In the genomic region with DNA sequence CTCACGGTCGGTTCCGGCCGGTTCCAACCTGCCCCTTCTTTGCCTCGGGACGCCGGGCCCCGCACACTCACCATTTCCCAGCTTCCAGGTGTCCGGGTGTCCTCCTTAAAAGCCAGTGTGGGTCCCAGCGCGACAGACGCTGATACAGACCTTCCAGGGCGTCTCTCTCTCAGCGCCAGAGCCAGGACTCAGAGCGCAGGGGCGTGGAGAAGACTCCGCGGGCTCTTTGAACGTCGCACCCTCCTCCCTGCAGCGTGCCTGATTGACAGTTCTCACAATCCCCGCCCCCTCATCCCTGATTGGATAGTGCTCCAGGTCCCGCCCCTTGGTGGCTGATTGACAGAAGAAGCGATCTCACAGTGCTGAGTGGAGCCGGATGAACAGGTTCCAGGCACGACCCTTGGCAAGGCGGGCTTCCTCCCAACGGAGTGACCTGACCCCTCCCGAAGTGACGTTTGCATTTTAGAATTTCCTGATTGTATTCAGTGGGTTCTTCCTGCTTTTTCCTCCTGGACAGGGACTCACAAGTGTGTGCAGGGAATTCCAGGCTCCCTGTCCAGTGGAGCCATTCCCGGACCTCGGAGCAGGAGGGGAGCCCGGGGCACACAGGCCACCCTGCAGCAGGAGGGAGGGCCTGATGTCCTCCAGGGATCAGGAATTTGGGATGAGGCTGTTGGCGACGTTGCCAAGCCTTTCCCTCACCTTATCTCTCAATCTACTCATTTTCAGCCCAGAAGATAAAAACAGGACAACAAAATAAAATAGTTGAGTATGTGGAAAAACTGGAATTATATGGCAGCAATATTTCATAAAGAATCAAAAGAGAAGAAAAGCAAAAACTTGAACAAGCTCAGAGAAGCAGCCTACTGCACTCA, we compare ENCODE assay signal across 8 cellular contexts. TPM values are rescaled to one million over a fixed set of nuclear protein-coding genes. Genes with fewer than 3 reads are reported as not detected.
DNase-seq lines count a peak whose midpoint lies in the region; ATAC-seq, FAIRE-seq and TF ChIP-seq lines count a peak whose summit lies in the region.

A gene (minus strand): TSS at position 201 of the 875 bp plus-strand sequence. CDS start 127 bp downstream, at position 74.

- TF ChIP-seq POLR2A in GM12891 (IDR thresholded peaks at IDR 0.05; ENCODE audit: low read depth, low read length) (no peak), adrenal gland (IDR thresholded peaks at IDR 0.05) (peak; percentile 28 to 92), heart left ventricle (IDR thresholded peaks at IDR 0.05) (peak in 1 of 2 donors; percentile 85), transverse colon (IDR thresholded peaks at IDR 0.05) (peak; percentile 96)

- 0 to 1% (median 0%) methylated on average over 19 to 35 of the region's 35 CpGs for WGBS in adrenal gland, 4 donors
- WGBS in heart left ventricle, 4 donors = 0 to 1% (median 1%) methylated on average over 25 to 35 of the region's 35 CpGs
- no CpG with 5 or more reads among the region's 35 CpGs for WGBS in trophoblast cell (ENCODE audit: extremely low coverage, insufficient coverage, insufficient read length)
- WGBS in transverse colon (ENCODE audit: low coverage in 1 of 2), 2 donors = 0% methylated on average over 34 of the region's 35 CpGs; no CpG with 5 or more reads in 1 of the 2 donors

- TF ChIP-seq EP300 in transverse colon (IDR thresholded peaks at IDR 0.05; ENCODE audit: low read depth) = no peak

- H3K14ac ChIP-seq in trophoblast cell (ENCODE audit: low read length) = peak within 1 kb of the TSS; percentile 98

- H3K4me2 ChIP-seq in trophoblast cell (ENCODE audit: low read length) = peak within 1 kb of the TSS; percentile 82

- peak within 1 kb of the TSS; percentile 63 for H2BK12ac ChIP-seq in trophoblast cell (ENCODE audit: low read length)

- TF ChIP-seq CTCF in adrenal gland (IDR thresholded peaks at IDR 0.05) (no peak), heart left ventricle (IDR thresholded peaks at IDR 0.05) (peak in 1 of 12 donors; percentile 9), transverse colon (IDR thresholded peaks at IDR 0.05) (peak in 1 of 5 experiments; percentile 1)

- in situ Hi-C loops in transverse colon (cut with MboI; ENCODE audit: low pct_ligation_motif_present in 1 of 4, low pct_unique_long_range_greater_than_20kb in 1 of 4, low sequenced_read_pairs in 3 of 4) = no loop called here

- peak within 1 kb of the TSS; percentile 89 for H2BK5ac ChIP-seq in trophoblast cell (ENCODE audit: low read depth, low read length, poor library complexity)

- peak within 1 kb of the TSS; percentile 85 for H2BK120ac ChIP-seq in trophoblast cell (ENCODE audit: insufficient read depth, low read length, poor library complexity)

- peak within 1 kb of the TSS; percentile 91 for H4K91ac ChIP-seq in trophoblast cell (ENCODE audit: low read depth, low read length)

- H3K9me3 ChIP-seq in adrenal gland (replicated peaks in 1 of 3) (no peaks in the 10 kb centered on the region), heart left ventricle (no peaks in the 10 kb centered on the region), trophoblast cell (ENCODE audit: insufficient read depth, low read depth, low read length) (no peaks in the 10 kb centered on the region), transverse colon (no peaks in the 10 kb centered on the region)

- no peak within 1 kb of the TSS for H3K23ac ChIP-seq in trophoblast cell (ENCODE audit: low read length)

- peak within 1 kb of the TSS; percentile 89 for H3K18ac ChIP-seq in trophoblast cell (ENCODE audit: low read length)

- H3K36me3 ChIP-seq in adrenal gland (replicated peaks in 1 of 2) (no peaks in the 10 kb centered on the region), heart left ventricle (no peaks in the 10 kb centered on the region), trophoblast cell (ENCODE audit: control insufficient read depth in 1 of 2, insufficient read depth in 2 of 2, low read length in 2 of 2) (no peaks in the 10 kb centered on the region), transverse colon (no peaks in the 10 kb centered on the region)

- H2AK5ac ChIP-seq in trophoblast cell (ENCODE audit: low read length) = peak within 1 kb of the TSS; percentile 73

- peak within 1 kb of the TSS; percentile 87 for H3K4ac ChIP-seq in trophoblast cell (ENCODE audit: low read depth, low read length)

- peaks cover 10% of the 10 kb centered on the region for H3K79me2 ChIP-seq in trophoblast cell (ENCODE audit: control insufficient read depth, insufficient read depth, low read length, poor library complexity)

- peak within 1 kb of the TSS; percentile 86 for H2AFZ ChIP-seq in trophoblast cell (ENCODE audit: insufficient read depth, low read length, poor library complexity)

- peak within 1 kb of the TSS; percentile 96 for H4K12ac ChIP-seq in trophoblast cell (ENCODE audit: low read depth, low read length)

- H3K79me1 ChIP-seq in trophoblast cell (ENCODE audit: low read length) = peaks cover 16% of the 10 kb centered on the region

- FAIRE-seq in GM12891 (lab: Jason Lieb, UNC) = peak; percentile 97

- intact Hi-C loops in adrenal gland (cut with DNase I) (no loop called here), heart left ventricle (cut with DNase I) (loop anchor here in 7 of 10 donors (1.0 to 5.0 kb wide), 5 partner anchors 28 to 60 kb away; a partner anchor contains a TSS), transverse colon (cut with DNase I; ENCODE audit: low total_unique reads) (no loop called here)

- ATAC-seq in HG02763 (IDR thresholded peaks at IDR 0.05; ENCODE audit: unreplicated experiment) = peak; percentile 93
- ATAC-seq in heart left ventricle = peak; percentile 99 to 100 (median 100)

- peak within 1 kb of the TSS; percentile 87 for H3K9ac ChIP-seq in trophoblast cell (ENCODE audit: low read length)

- H3K4me3 ChIP-seq in adrenal gland = peak within 1 kb of the TSS; percentile 27 to 98 (median 78)
- peak within 1 kb of the TSS; percentile 79 to 100 (median 92) for H3K4me3 ChIP-seq in heart left ventricle
- H3K4me3 ChIP-seq in trophoblast cell (ENCODE audit: low read depth, low read length) = peak within 1 kb of the TSS; percentile 85
- peak within 1 kb of the TSS; percentile 49 to 98 (median 94) for H3K4me3 ChIP-seq in transverse colon

- peak; percentile 80 for DNase-seq in GM12891 (ENCODE audit: insufficient read length, low spot score)
- peak; percentile 95 to 100 (median 99) for DNase-seq in NCI-H1417 (lab: John Stamatoyannopoulos, UW)
- peak; percentile 98 for DNase-seq in SW480 (ENCODE audit: low spot score)
- peak; percentile 99 to 100 (median 100) for DNase-seq in adrenal gland
- DNase-seq in heart left ventricle = peak; percentile 98 to 99 (median 99)
- peak; percentile 100 for DNase-seq in trophoblast cell
- DNase-seq in transverse colon = peak; percentile 100

- H3K4me1 ChIP-seq in adrenal gland (replicated peaks in 1 of 2) = peaks cover 7 to 25% of the 10 kb centered on the region in 2 donors
- peaks cover 0 to 27% (median 20%) of the 10 kb centered on the region in 12 donors for H3K4me1 ChIP-seq in heart left ventricle
- peaks cover 4 to 5% of the 10 kb centered on the region in 2 experiments for H3K4me1 ChIP-seq in trophoblast cell (ENCODE audit: control insufficient read depth in 1 of 2, insufficient read depth in 2 of 2, low read length in 2 of 2)
- peaks cover 0 to 31% (median 17%) of the 10 kb centered on the region in 4 donors for H3K4me1 ChIP-seq in transverse colon

- H4K8ac ChIP-seq in trophoblast cell (ENCODE audit: low read depth, low read length) = peak within 1 kb of the TSS; percentile 98

- H3K27me3 ChIP-seq in adrenal gland (no peaks in the 10 kb centered on the region), heart left ventricle (no peaks in the 10 kb centered on the region), trophoblast cell (ENCODE audit: insufficient read depth, low read length) (no peaks in the 10 kb centered on the region), transverse colon (no peaks in the 10 kb centered on the region)

- H3K27ac ChIP-seq in adrenal gland (peak within 1 kb of the TSS; percentile 74 to 90 (median 82)), heart left ventricle (peak within 1 kb of the TSS; percentile 77 to 96 (median 92)), trophoblast cell (ENCODE audit: low read depth, low read length) (peak within 1 kb of the TSS; percentile 96), transverse colon (peak within 1 kb of the TSS; percentile 93 to 99 (median 96))

TF ChIP-seq in GM12891, 5 proteins besides CTCF, POLR2A, EP300 and RAD21:
- TF ChIP-seq SPI1 (IDR thresholded peaks at IDR 0.05; ENCODE audit: low read depth, low read length) (no peak), PAX5 (IDR thresholded peaks at IDR 0.05; ENCODE audit: insufficient read depth, low read length, severe bottlenecking) (no peak), POLR2AphosphoS5 (IDR thresholded peaks at IDR 0.05; ENCODE audit: low read depth, low read length) (no peak), TAF1 (IDR thresholded peaks at IDR 0.05; ENCODE audit: low read depth, low read length) (no peak), POU2F2 (IDR thresholded peaks at IDR 0.05; ENCODE audit: low read depth, low read length) (no peak)

RNA-seq across cellular contexts. Expression of the gene that starts here (rescaled TPM):
- polyA plus RNA-seq in GM12891 (2012; ENCODE audit: low read depth, missing spikeins) = 0.69 TPM
- total RNA-seq in adrenal gland = 1 to 10 TPM; 2.6 to 9.1 (median 4.1) TPM
- 1 to 10 TPM; 2.8 to 4.7 (median 3.6) TPM for polyA plus RNA-seq in adrenal gland
- total RNA-seq in heart left ventricle = 1 to 10 TPM; 2.6 to 5.2 (median 4.0) TPM
- polyA plus RNA-seq in heart left ventricle = 1 to 10 TPM; 1.6 to 2.2 TPM
- polyA plus RNA-seq in trophoblast cell (2013) = 18.8 and 20.9 TPM in 2 replicates
- 10 to 100 TPM; 16.4 to 69.1 (median 20.1) TPM for total RNA-seq in transverse colon

Comparison
In these comparisons a context has a peak if more than half of its experiments do, and no peak if none do; other contexts are left out.
1. Peak in every context shown above with its lines: DNase-seq, ATAC-seq, H3K4me3 ChIP-seq and H3K27ac ChIP-seq.
2. intact Hi-C loops: an anchor here in heart left ventricle (1.0 to 5.0 kb wide); none called in adrenal gland and transverse colon.